25 cellular contexts compared by ENCODE assay signal in the genomic region with DNA sequence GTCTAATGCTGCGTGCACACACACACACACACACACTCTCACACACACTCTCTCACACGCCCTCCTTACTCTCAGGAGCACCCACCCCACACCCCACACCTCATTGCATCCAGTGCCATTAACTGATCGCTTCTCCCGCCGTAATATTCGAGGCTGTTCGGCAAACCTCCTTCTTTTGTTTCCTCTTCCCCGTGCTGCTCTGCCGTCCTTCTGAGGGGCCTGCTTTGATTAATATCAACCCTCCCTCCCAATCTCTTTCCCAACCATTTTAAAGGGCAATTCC.
A peak's percentile ranks its signal among the peaks of the same experiment; 100 is the strongest.
DNase-seq lines count a peak whose midpoint lies in the region; ATAC-seq, FAIRE-seq and TF ChIP-seq lines count a peak whose summit lies in the region.
"Had no signal": no experiment of that assay in that cellular context is flagged by ENCODE, and none has a peak within 500 bp of the region (broad histone marks: within the 10 kb centered on the region; RNA-seq: fewer than 3 reads in every experiment).

No MANE protein-coding gene starts in this region.

- 70% methylated on average over 9 of the region's 9 CpGs; no CpG with 5 or more reads in 1 of the 2 experiments for WGBS in H1 (ENCODE audit: extremely low coverage in 1 of 2, insufficient coverage in 1 of 2, insufficient read length in 1 of 2, insufficient replicate concordance in 2 of 2, low coverage in 1 of 2, low lambda C conversion rate in 2 of 2, missing lambda C conversion rate in 1 of 2), 2 experiments

- intact Hi-C loops in posterior cingulate gyrus (cut with DNase I) = no loop called here

- H3K4me3 Mint-ChIP-seq in nephron progenitor cell = peak overlapping the region; percentile 26
- H3K4me3 Mint-ChIP-seq: activated CD4-positive, alpha-beta T cell treated with anti-CD3 and anti-CD28 coated beads, Interleukin-2, amount 10 ng/mL, durations not matched to agents 7 days and 5 days; activated naive CD4-positive, alpha-beta T cell treated with anti-CD3 and anti-CD28 coated beads, Interleukin-2, amount 50 U/mL, for 24 hours; central memory CD8-positive, alpha-beta T cell; T-helper 1 cell treated with Interleukin-12 subunit alpha and Interleukin-12 subunit beta and Interleukin-4 antibody, amounts not matched to agents 30 μg/mL and 1 μg/mL, for 36 hours had no signal

- peaks cover 3% of the 10 kb centered on the region; the same call in 1 of the 2 replicates for H3K23me2 ChIP-seq in H1 (ENCODE audit: low read depth, low read length)

- TF ChIP-seq EP300 in H1 (IDR thresholded peaks at IDR 0.05; ENCODE audit: borderline replicate concordance in 1 of 2, low read depth in 2 of 2, low read length in 2 of 2) = no peak

- peaks cover 0 to 18% (median 2%) of the 10 kb centered on the region in 4 experiments; a peak in 4 of 7 replicates for H3K27me3 ChIP-seq in H1 (replicated peaks in 1 of 4; ENCODE audit: control insufficient read depth in 3 of 4, extremely low read depth in 1 of 4, insufficient read depth in 3 of 4, low read length in 3 of 4)

- H3K79me1 ChIP-seq in H1 (ENCODE audit: low read depth, low read length) = no peaks in the 10 kb centered on the region

- no peak for ATAC-seq in HG03469 (IDR thresholded peaks at IDR 0.05; ENCODE audit: unreplicated experiment)
- no peak for ATAC-seq in GM18519 (IDR thresholded peaks at IDR 0.05; ENCODE audit: low FRiP score, unreplicated experiment)
- ATAC-seq: foreskin keratinocyte had no signal

- no peak overlapping the region for H3K14ac ChIP-seq in H1 (ENCODE audit: insufficient read length)

- no peaks in the 10 kb centered on the region for H3K36me3 ChIP-seq in H1 (ENCODE audit: control insufficient read depth in 2 of 4, insufficient read depth in 4 of 4, low read length in 3 of 4)
- H3K36me3 ChIP-seq: SJCRH30, tibial nerve had no signal

- no peaks in the 10 kb centered on the region for H3K9me3 Mint-ChIP-seq in nephron progenitor cell
- H3K9me3 Mint-ChIP-seq: activated CD4-positive, alpha-beta T cell treated with anti-CD3 and anti-CD28 coated beads, Interleukin-2, amount 10 ng/mL, durations not matched to agents 7 days and 5 days; activated naive CD4-positive, alpha-beta T cell treated with anti-CD3 and anti-CD28 coated beads, Interleukin-2, amount 50 U/mL, for 24 hours; central memory CD8-positive, alpha-beta T cell; T-helper 1 cell treated with Interleukin-12 subunit alpha and Interleukin-12 subunit beta and Interleukin-4 antibody, amounts not matched to agents 30 μg/mL and 1 μg/mL, for 36 hours had no signal

- no peak overlapping the region for H3K27ac Mint-ChIP-seq in nephron progenitor cell
- H3K27ac Mint-ChIP-seq: activated CD4-positive, alpha-beta T cell treated with anti-CD3 and anti-CD28 coated beads, Interleukin-2, amount 10 ng/mL, durations not matched to agents 7 days and 5 days; activated naive CD4-positive, alpha-beta T cell treated with anti-CD3 and anti-CD28 coated beads, Interleukin-2, amount 50 U/mL, for 24 hours; T-helper 1 cell treated with Interleukin-12 subunit alpha and Interleukin-12 subunit beta and Interleukin-4 antibody, amounts not matched to agents 30 μg/mL and 1 μg/mL, for 36 hours had no signal

- H3K9ac ChIP-seq in H1 (replicated peaks in 1 of 4; ENCODE audit: extremely low read depth in 1 of 4, low read depth in 3 of 4, low read length in 3 of 4) = no peak overlapping the region

- no peak overlapping the region for H3K23ac ChIP-seq in H1 (ENCODE audit: insufficient read length)

- no peak for TF ChIP-seq POLR2A in H1 (IDR thresholded peaks at IDR 0.05; ENCODE audit: control extremely low read depth in 1 of 2, low read depth in 2 of 2, low read length in 2 of 2)

- H2BK5ac ChIP-seq in H1 (ENCODE audit: low read depth, low read length) = peak overlapping the region; percentile 71; the same call in 1 of the 2 replicates

- peaks cover 66% of the 10 kb centered on the region for H3K4me1 Mint-ChIP-seq in nephron progenitor cell
- H3K4me1 Mint-ChIP-seq: activated CD4-positive, alpha-beta T cell treated with anti-CD3 and anti-CD28 coated beads, Interleukin-2, amount 10 ng/mL, durations not matched to agents 7 days and 5 days; activated naive CD4-positive, alpha-beta T cell treated with anti-CD3 and anti-CD28 coated beads, Interleukin-2, amount 50 U/mL, for 24 hours had no signal

- FAIRE-seq in H1 (lab: Jason Lieb, UNC) = no peak
- FAIRE-seq: A204.1, GM12891, RCC 7860 had no signal

- no peak overlapping the region for H3K56ac ChIP-seq in H1 (replicated peaks; ENCODE audit: insufficient read length, low read depth, low read length)

- H3K4me2 ChIP-seq in H1 (ENCODE audit: insufficient read depth in 1 of 2, low read depth in 2 of 2, low read length in 2 of 2) = peak overlapping the region in 1 of 2 experiments; percentile 18; a peak in 2 of 4 replicates

- CTCF ChIA-PET in H1 (lab: Charles Lee; ENCODE audit: partially characterized antibody) = interaction anchor here (0.8 to 1.7 kb wide), 4 partner anchors 13 to 157 kb away, joined by 3 to 6 read pairs (median 4); no protein-coding TSS in a partner anchor

- no peak overlapping the region for H3K4ac ChIP-seq in H1 (replicated peaks; ENCODE audit: insufficient read length, low read depth, low read length)

- H2BK20ac ChIP-seq in H1 (ENCODE audit: low read length) = no peak overlapping the region

- peaks cover 0 to 2% of the 10 kb centered on the region in 2 experiments for H4K20me1 ChIP-seq in H1 (replicated peaks in 1 of 2; ENCODE audit: control insufficient read depth in 1 of 2, insufficient read depth in 2 of 2, low read length in 2 of 2)

- H3K79me2 ChIP-seq in H1 (ENCODE audit: control insufficient read depth in 1 of 2, insufficient read depth in 2 of 2, low read length in 2 of 2) = no peaks in the 10 kb centered on the region

- H4K8ac ChIP-seq in H1 (ENCODE audit: extremely low read depth, insufficient read depth, low read length) = no peak overlapping the region

- H4K5ac ChIP-seq in H1 (ENCODE audit: insufficient read length, low read depth, low read length) = no peak overlapping the region

- H2AFZ ChIP-seq in H1 (ENCODE audit: low read length) = no peak overlapping the region

- no peaks in the 10 kb centered on the region for H3K9me3 ChIP-seq in H1 (ENCODE audit: insufficient read depth in 2 of 2, low read depth in 1 of 2, low read length in 1 of 2)
- H3K9me3 ChIP-seq: SJCRH30, tibial nerve had no signal

- peaks cover 5 to 19% (median 11%) of the 10 kb centered on the region in 4 experiments for H3K4me1 ChIP-seq in H1 (replicated peaks in 1 of 4; ENCODE audit: control insufficient read depth in 3 of 4, insufficient read depth in 4 of 4, low read length in 3 of 4)
- H3K4me1 ChIP-seq: foreskin keratinocyte, SJCRH30 had no signal

- no peak overlapping the region for H2BK15ac ChIP-seq in H1 (ENCODE audit: low read length)

- peak overlapping the region; percentile 97; the same call in 1 of the 2 replicates for H2BK12ac ChIP-seq in H1 (ENCODE audit: low read depth, low read length)

- TF ChIP-seq CTCF in H1 (IDR thresholded peaks at IDR 0.05; ENCODE audit: control extremely low read depth in 1 of 3, insufficient read depth in 1 of 3, low read depth in 1 of 3, low read length in 3 of 3) (no peak), nephron progenitor cell (IDR thresholded peaks at IDR 0.05) (no peak)

- no peaks in the 10 kb centered on the region for H3K36me3 Mint-ChIP-seq in nephron progenitor cell (ENCODE audit: low read depth)
- H3K36me3 Mint-ChIP-seq: activated naive CD4-positive, alpha-beta T cell treated with anti-CD3 and anti-CD28 coated beads, Interleukin-2, amount 50 U/mL, for 24 hours had no signal

- no peak overlapping the region; the same call in 1 of the 2 replicates for H2AK5ac ChIP-seq in H1 (ENCODE audit: low read depth, low read length)

- POLR2A ChIA-PET in H1 (lab: Charles Lee; ENCODE audit: partially characterized antibody) = interaction anchor here (0.5 to 1.6 kb wide), 4 partner anchors 8 to 36 kb away, joined by 3 read pairs; no protein-coding TSS in a partner anchor

- H3K4me3 ChIP-seq in H1 (ENCODE audit: extremely low read depth in 1 of 4, insufficient read depth in 2 of 4, low read depth in 3 of 4, low read length in 4 of 4) = no peak overlapping the region; a peak in 1 of 8 replicates
- H3K4me3 ChIP-seq: SJCRH30, tibial nerve had no signal

- DNase-seq in NCI-H1417 (lab: John Stamatoyannopoulos, UW) (peak; percentile 26 to 72 (median 52)), NCI-H1417 treated with DMSO at 0.1 percent for 48 hours (lab: John Stamatoyannopoulos, UW) (no peak), NCI-H128 (lab: John Stamatoyannopoulos, UW; ENCODE audit: unreplicated experiment) (peak; percentile 19), H1 (ENCODE audit: low read depth in 1 of 2, low spot score in 2 of 2) (no peak), nephron progenitor cell (no peak), posterior cingulate gyrus (no peak)
- DNase-seq: activated CD4-positive, alpha-beta T cell treated with anti-CD3 and anti-CD28 coated beads, Interleukin-2, amount 10 ng/mL, durations not matched to agents 7 days and 5 days; DND-41; foreskin keratinocyte; Karpas-422; kidney glomerular epithelial cell; mammary epithelial cell; NCI-H226; SJCRH30; stimulated activated CD4-positive, alpha-beta T cell treated with anti-CD3 and anti-CD28 coated beads, Interleukin-2, amount 100 ng/mL, for 48 hours; stimulated activated naive CD4-positive, alpha-beta T cell treated with Interleukin-2 at 50 U/mL for 16 hours had no signal

- H3K27me3 Mint-ChIP-seq in nephron progenitor cell (ENCODE audit: low read depth, poor library complexity) = peaks cover 66% of the 10 kb centered on the region
- H3K27me3 Mint-ChIP-seq: central memory CD8-positive, alpha-beta T cell had no signal

- H3K18ac ChIP-seq in H1 (ENCODE audit: extremely low read depth, low read length) = no peak overlapping the region

- H4K91ac ChIP-seq in H1 (replicated peaks; ENCODE audit: insufficient read length, low read length) = no peak overlapping the region

- no peak for TF ChIP-seq RAD21 in H1 (IDR thresholded peaks at IDR 0.05 in 1 of 2, conservative IDR thresholded peaks at IDR 0.05 in 1 of 2; ENCODE audit: low read depth in 2 of 2, low read length in 2 of 2)

- H2BK120ac ChIP-seq in H1 (replicated peaks; ENCODE audit: low read depth, low read length) = no peak overlapping the region

- no peak overlapping the region for H3K27ac ChIP-seq in H1 (ENCODE audit: low read depth, low read length)
- H3K27ac ChIP-seq: foreskin keratinocyte, SJCRH30, tibial nerve had no signal

TF ChIP-seq in H1, 55 proteins besides CTCF, POLR2A, EP300 and RAD21 (continues in another document):
- no peak for TF ChIP-seq HDAC2 (IDR thresholded peaks at IDR 0.05; ENCODE audit: borderline replicate concordance in 1 of 2, low read depth in 2 of 2, low read length in 2 of 2)
- no peak for TF ChIP-seq BCL11A (IDR thresholded peaks at IDR 0.05; ENCODE audit: low read depth in 2 of 2, low read length in 2 of 2)
- TF ChIP-seq, protein P1, sequence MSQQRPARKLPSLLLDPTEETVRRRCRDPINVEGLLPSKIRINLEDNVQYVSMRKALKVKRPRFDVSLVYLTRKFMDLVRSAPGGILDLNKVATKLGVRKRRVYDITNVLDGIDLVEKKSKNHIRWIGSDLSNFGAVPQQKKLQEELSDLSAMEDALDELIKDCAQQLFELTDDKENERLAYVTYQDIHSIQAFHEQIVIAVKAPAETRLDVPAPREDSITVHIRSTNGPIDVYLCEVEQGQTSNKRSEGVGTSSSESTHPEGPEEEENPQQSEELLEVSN (IDR thresholded peaks at IDR 0.05) = no peak
- no peak for TF ChIP-seq NANOG (IDR thresholded peaks at IDR 0.05; ENCODE audit: insufficient read depth, low read depth, low read length, poor library complexity, severe bottlenecking)
- TF ChIP-seq SIRT6 (IDR thresholded peaks at IDR 0.05; ENCODE audit: low read length) = no peak

Comparison
In these comparisons a context has a peak if more than half of its experiments do, and no peak if none do; other contexts are left out.
1. DNase-seq: peak in NCI-H1417 (3 of 3) and NCI-H128 (single experiment); none in NCI-H1417 treated with DMSO at 0.1 percent for 48 hours (single experiment), H1 (0 of 2), nephron progenitor cell (single experiment) and posterior cingulate gyrus (0 of 10).